Comparison of ENCODE assay signal across 16 cellular contexts in genomic region chr7:8111282-8111681, GRCh38.
DNase-seq lines count a peak whose midpoint lies in the region; ATAC-seq and TF ChIP-seq lines count a peak whose summit lies in the region.
"Had no signal": no experiment of that assay in that cellular context is flagged by ENCODE, and none has a peak within 500 bp of the region (broad histone marks: within the 10 kb centered on the region; RNA-seq: fewer than 3 reads in every experiment).

No MANE protein-coding gene starts in this region.

- DNase-seq in CD4-positive, alpha-beta T cell = no peak
- DNase-seq in H7 (peak; percentile 52), WTC11 (ENCODE audit: low spot score) (no peak), nephron progenitor cell (no peak), AML-193 (lab: John Stamatoyannopoulos, UW) (no peak), OCI-M1 (lab: John Stamatoyannopoulos, UW) (no peak)
- DNase-seq in stimulated activated CD4-positive, alpha-beta T cell treated with anti-CD3 and anti-CD28 coated beads, Interleukin-4, amount 100 ng/mL, for 24 hours = no peak
- no peak for DNase-seq in activated T-helper 2 cell treated with anti-CD3 and anti-CD28 coated beads, Interferon-gamma antibody, Interleukin-2, Interleukin-4, amounts not matched to agents 10 μg/mL and 5 μg/mL and 100 μg/mL, durations not matched to agents 14 hours and 24 hours and 36 hours (ENCODE audit: low spot score)
- DNase-seq: CD8-positive, alpha-beta memory T cell; DMS 273 treated with DMSO at 0.1 percent for 48 hours; GM23248; HCEC 1CT; HFFc6; IMR-90; KG1 had no signal

- CTCF ChIA-PET in CD4-positive, alpha-beta T cell (lab: Charles Lee) = no interaction called here
- CTCF ChIA-PET in WTC11 (lab: Charles Lee) = interaction anchor here (0.6 to 1.0 kb wide), 2 partner anchors 11 to 471 kb away, joined by 3 to 4 read pairs; partner anchors contain the start of gene UMAD1

- no peaks in the 10 kb centered on the region for H3K9me3 Mint-ChIP-seq in CD4-positive, alpha-beta T cell
- H3K9me3 Mint-ChIP-seq in WTC11 (peaks cover 24% of the 10 kb centered on the region), nephron progenitor cell (peaks cover 6% of the 10 kb centered on the region)
- peaks cover 3% of the 10 kb centered on the region for H3K9me3 Mint-ChIP-seq in activated T-helper 2 cell treated with anti-CD3 and anti-CD28 coated beads, Interferon-gamma antibody, Interleukin-2, Interleukin-4, amounts not matched to agents 10 μg/mL and 5 μg/mL and 100 μg/mL, durations not matched to agents 14 hours and 24 hours and 36 hours
- H3K9me3 Mint-ChIP-seq: CD8-positive, alpha-beta memory T cell; HFFc6 had no signal

- intact Hi-C loops in CD4-positive, alpha-beta T cell (cut with DNase I, micrococcal nuclease) = no loop called here
- intact Hi-C loops in activated T-helper 2 cell treated with anti-CD3 and anti-CD28 coated beads, Interferon-gamma antibody, Interleukin-2, Interleukin-4, amounts not matched to agents 10 μg/mL and 5 μg/mL and 100 μg/mL, durations not matched to agents 14 hours and 24 hours and 36 hours (cut with micrococcal nuclease) = no loop called here

- H3K9me3 ChIP-seq in CD4-positive, alpha-beta T cell (ENCODE audit: control insufficient read depth, low read length) = no peaks in the 10 kb centered on the region

- no peak overlapping the region for H3K27ac Mint-ChIP-seq in CD4-positive, alpha-beta T cell
- 0 out of 2 replicates have a peak overlapping the region, but pooled peaks have one; percentile 34 for H3K27ac Mint-ChIP-seq in WTC11
- H3K27ac Mint-ChIP-seq in nephron progenitor cell = peak overlapping the region; percentile 70
- no peak overlapping the region for H3K27ac Mint-ChIP-seq in activated T-helper 2 cell treated with anti-CD3 and anti-CD28 coated beads, Interferon-gamma antibody, Interleukin-2, Interleukin-4, amounts not matched to agents 10 μg/mL and 5 μg/mL and 100 μg/mL, durations not matched to agents 14 hours and 24 hours and 36 hours
- H3K27ac Mint-ChIP-seq: HFFc6 had no signal

- H3K36me3 Mint-ChIP-seq in CD4-positive, alpha-beta T cell (ENCODE audit: low read depth) = no peaks in the 10 kb centered on the region
- peaks cover 18% of the 10 kb centered on the region for H3K36me3 Mint-ChIP-seq in WTC11
- no peaks in the 10 kb centered on the region for H3K36me3 Mint-ChIP-seq in nephron progenitor cell (ENCODE audit: low read depth)
- peaks cover 17% of the 10 kb centered on the region for H3K36me3 Mint-ChIP-seq in activated T-helper 2 cell treated with anti-CD3 and anti-CD28 coated beads, Interferon-gamma antibody, Interleukin-2, Interleukin-4, amounts not matched to agents 10 μg/mL and 5 μg/mL and 100 μg/mL, durations not matched to agents 14 hours and 24 hours and 36 hours (ENCODE audit: low read depth)
- H3K36me3 Mint-ChIP-seq: CD8-positive, alpha-beta memory T cell had no signal

- H3K4me1 Mint-ChIP-seq in CD4-positive, alpha-beta T cell (ENCODE audit: low read depth) = peaks cover 67% of the 10 kb centered on the region
- H3K4me1 Mint-ChIP-seq in WTC11 = peaks cover 34% of the 10 kb centered on the region
- peaks cover 9% of the 10 kb centered on the region for H3K4me1 Mint-ChIP-seq in nephron progenitor cell
- peaks cover 35% of the 10 kb centered on the region for H3K4me1 Mint-ChIP-seq in activated T-helper 2 cell treated with anti-CD3 and anti-CD28 coated beads, Interferon-gamma antibody, Interleukin-2, Interleukin-4, amounts not matched to agents 10 μg/mL and 5 μg/mL and 100 μg/mL, durations not matched to agents 14 hours and 24 hours and 36 hours (ENCODE audit: low read depth)
- H3K4me1 Mint-ChIP-seq: CD14-positive monocyte had no signal

- TF ChIP-seq CTCF in CD4-positive, alpha-beta T cell (IDR thresholded peaks at IDR 0.05) = no peak
- TF ChIP-seq CTCF in WTC11 (IDR thresholded peaks at IDR 0.05) = no peak
- no peak for TF ChIP-seq CTCF in nephron progenitor cell (IDR thresholded peaks at IDR 0.05)

- no peaks in the 10 kb centered on the region for H3K36me3 ChIP-seq in H7 (replicated peaks; ENCODE audit: control insufficient read depth, insufficient read depth, low read length)

- H3K4me3 ChIP-seq in H7 (ENCODE audit: insufficient read depth, low read depth, low read length) = no peak overlapping the region
- H3K4me3 ChIP-seq: GM23248 had no signal

- H3K27me3 ChIP-seq in CD4-positive, alpha-beta T cell (ENCODE audit: control insufficient read depth, insufficient read depth, low read length) = no peaks in the 10 kb centered on the region
- H3K27me3 ChIP-seq in H7 (ENCODE audit: control insufficient read depth, insufficient read depth, low read length) = no peaks in the 10 kb centered on the region

- ATAC-seq in CD4-positive, alpha-beta T cell (ENCODE audit: poor library complexity) = no peak
- ATAC-seq in WTC11 = peak; percentile 25; the same call in 1 of the 2 replicates

- H3K27me3 Mint-ChIP-seq in CD4-positive, alpha-beta T cell = no peaks in the 10 kb centered on the region
- H3K27me3 Mint-ChIP-seq in WTC11 (ENCODE audit: low read depth) (no peaks in the 10 kb centered on the region), nephron progenitor cell (ENCODE audit: low read depth, poor library complexity) (peaks cover 3% of the 10 kb centered on the region)
- H3K27me3 Mint-ChIP-seq in activated T-helper 2 cell treated with anti-CD3 and anti-CD28 coated beads, Interferon-gamma antibody, Interleukin-2, Interleukin-4, amounts not matched to agents 10 μg/mL and 5 μg/mL and 100 μg/mL, durations not matched to agents 14 hours and 24 hours and 36 hours (ENCODE audit: low read depth) = no peaks in the 10 kb centered on the region
- H3K27me3 Mint-ChIP-seq: CD8-positive, alpha-beta memory T cell had no signal

- H3K27ac ChIP-seq in CD4-positive, alpha-beta T cell (ENCODE audit: low read depth, low read length) = no peak overlapping the region
- H3K27ac ChIP-seq: GM23248 had no signal

- POLR2A ChIA-PET in CD4-positive, alpha-beta T cell (lab: Charles Lee) = interaction anchor here (0.6 to 0.7 kb wide), 3 partner anchors 60 to 471 kb away, joined by 3 read pairs; partner anchors contain the start of gene UMAD1
- POLR2A ChIA-PET in WTC11 (lab: Charles Lee) = no interaction called here

- H3K4me3 Mint-ChIP-seq in CD4-positive, alpha-beta T cell = peak overlapping the region; percentile 38
- H3K4me3 Mint-ChIP-seq in WTC11 (no peak overlapping the region), nephron progenitor cell (no peak overlapping the region)
- H3K4me3 Mint-ChIP-seq in activated T-helper 2 cell treated with anti-CD3 and anti-CD28 coated beads, Interferon-gamma antibody, Interleukin-2, Interleukin-4, amounts not matched to agents 10 μg/mL and 5 μg/mL and 100 μg/mL, durations not matched to agents 14 hours and 24 hours and 36 hours (ENCODE audit: low read depth) = no peak overlapping the region
- H3K4me3 Mint-ChIP-seq: CD14-positive monocyte; CD8-positive, alpha-beta memory T cell; HFFc6 had no signal

TF ChIP-seq in WTC11, 78 proteins besides CTCF, POLR2A, EP300 and RAD21 (continues in another document):
- TF ChIP-seq ERG (CRISPR knock-in tag; IDR thresholded peaks at IDR 0.05) (no peak), ZNF317 (CRISPR knock-in tag; IDR thresholded peaks at IDR 0.05; ENCODE audit: borderline replicate concordance, low read depth) (no peak), ZNF512 (CRISPR knock-in tag; IDR thresholded peaks at IDR 0.05; ENCODE audit: borderline replicate concordance) (no peak), NR3C1 (CRISPR knock-in tag; conservative IDR thresholded peaks at IDR 0.05; ENCODE audit: low read depth) (no peak), USF2 (CRISPR knock-in tag; IDR thresholded peaks at IDR 0.05) (no peak)

Comparison
In these comparisons a context has a peak if more than half of its experiments do, and no peak if none do; other contexts are left out.
1. H3K27ac Mint-ChIP-seq: peak in WTC11 (single experiment) and nephron progenitor cell (single experiment); none in CD4-positive, alpha-beta T cell (single experiment) and activated T-helper 2 cell treated with anti-CD3 and anti-CD28 coated beads, Interferon-gamma antibody, Interleukin-2, Interleukin-4, amounts not matched to agents 10 μg/mL and 5 μg/mL and 100 μg/mL, durations not matched to agents 14 hours and 24 hours and 36 hours (single experiment).